In genomic region chr1:117258075-117258474, GRCh38 we compare ENCODE assay signal across 14 cellular contexts. TPM values are rescaled to one million over a fixed set of nuclear protein-coding genes. Genes with fewer than 3 reads are reported as not detected.
"Had no signal": no experiment of that assay in that cellular context is flagged by ENCODE, and none has a peak within 500 bp of the region (broad histone marks: within the 10 kb centered on the region; RNA-seq: fewer than 3 reads in every experiment).

No MANE protein-coding gene starts in this region.

RNA-seq across cellular contexts. Expression of gene VTCN1, which starts 47.3 kb away (rescaled TPM):
- total RNA-seq: activated B cell treated with CpG ODN at 0.5 μM for 24 hours; activated CD4-positive, alpha-beta memory T cell treated with anti-CD3 and anti-CD28 coated beads for 36 hours; activated CD4-positive, alpha-beta memory T cell treated with anti-CD3 and anti-CD28 coated beads, Interleukin-2, amount 10 ng/mL, durations not matched to agents 7 days and 5 days; activated CD4-positive, alpha-beta T cell treated with anti-CD3 and anti-CD28 coated beads for 36 hours; activated CD4-positive, alpha-beta T cell treated with anti-CD3 and anti-CD28 coated beads, Interleukin-2, amount 10 ng/mL, durations not matched to agents 24 days and 14 days; activated CD4-positive, alpha-beta T cell treated with anti-CD3 and anti-CD28 coated beads, Interleukin-2, amount 10 ng/mL, durations not matched to agents 7 days and 5 days; activated CD8-positive, alpha-beta memory T cell treated with anti-CD3 and anti-CD28 coated beads for 36 hours; activated CD8-positive, alpha-beta memory T cell treated with anti-CD3 and anti-CD28 coated beads, Interleukin-2, amount 10 ng/mL, durations not matched to agents 7 days and 5 days; activated CD8-positive, alpha-beta T cell treated with anti-CD3 and anti-CD28 coated beads for 36 hours; activated CD8-positive, alpha-beta T cell treated with anti-CD3 and anti-CD28 coated beads, Interleukin-2, amount 10 ng/mL, durations not matched to agents 7 days and 5 days; T-helper 1 cell treated with Interleukin-12 subunit alpha and Interleukin-12 subunit beta and Interleukin-4 antibody, amounts not matched to agents 30 ng/mL and 1 ng/mL, for 36 hours; T-helper 17 cell; T-helper 2 cell treated with Interferon-gamma antibody and Interleukin-4, amounts not matched to agents 100 ng/mL and 5 ng/mL, for 36 hours; WTC11 had no signal
